Comparison of ENCODE assay signal across 24 cellular contexts in the genomic region with DNA sequence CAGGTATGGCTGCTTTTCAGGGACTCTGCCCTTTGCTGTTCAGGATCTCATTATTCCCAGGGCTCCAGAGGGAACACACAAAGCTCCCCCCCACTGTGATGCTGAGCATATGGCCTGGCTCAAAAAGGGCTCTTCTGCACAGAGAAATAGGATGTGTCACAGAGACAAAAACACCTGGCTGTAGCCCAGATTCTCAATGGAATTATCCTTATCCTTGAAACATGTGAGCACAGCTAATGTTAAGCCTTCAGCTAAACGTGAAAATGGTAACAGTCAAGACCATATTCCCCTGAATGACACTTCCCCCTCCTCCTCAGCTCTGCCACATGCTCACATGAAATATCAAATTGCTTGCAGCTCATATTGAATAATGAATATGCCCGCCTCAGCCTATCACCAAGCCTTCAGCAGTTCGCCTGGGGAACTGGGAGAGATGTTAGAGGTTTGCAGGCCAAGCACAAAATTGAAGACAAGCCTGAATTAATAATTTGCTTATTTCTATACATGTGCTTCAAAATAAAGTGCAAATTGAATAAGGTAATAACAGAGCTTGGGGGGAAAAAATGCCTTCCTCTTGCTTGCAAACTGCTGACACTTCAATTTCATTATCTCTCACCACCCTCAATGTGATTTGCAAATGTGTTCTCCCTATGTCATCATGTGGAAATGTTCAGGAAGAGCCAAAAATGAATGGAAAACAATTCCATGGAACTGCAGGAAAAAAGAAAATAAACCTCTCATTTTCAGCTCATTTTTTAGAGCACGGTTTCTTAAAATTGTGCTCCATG.
A peak's percentile ranks its signal among the peaks of the same experiment; 100 is the strongest.
DNase-seq lines count a peak whose midpoint lies in the region; ATAC-seq and TF ChIP-seq lines count a peak whose summit lies in the region.
"Had no signal": no experiment of that assay in that cellular context is flagged by ENCODE, and none has a peak within 500 bp of the region (broad histone marks: within the 10 kb centered on the region; RNA-seq: fewer than 3 reads in every experiment).

No MANE protein-coding gene starts in this region.

- H2AFZ ChIP-seq in neural cell (ENCODE audit: low read depth, low read length), result peak overlapping the region; percentile 71

- H3K27me3 Mint-ChIP-seq in T-cell, result peaks cover 6 to 9% of the 10 kb centered on the region in 2 donors

- H3K4me3 Mint-ChIP-seq in T-cell, result no peak overlapping the region
- H3K4me3 Mint-ChIP-seq: activated CD4-positive, alpha-beta T cell treated with anti-CD3 and anti-CD28 coated beads for 36 hours; activated CD8-positive, alpha-beta memory T cell treated with anti-CD3 and anti-CD28 coated beads, Interleukin-2, amount 10 ng/mL, durations not matched to agents 7 days and 5 days; stimulated activated effector memory CD8-positive, alpha-beta T cell treated with anti-CD3 and anti-CD28 coated beads, Interleukin-12 subunit alpha, Interleukin-12 subunit beta, amount 100 ng/mL, for 72 hours had no signal

- H3K36me3 ChIP-seq in neural cell (ENCODE audit: insufficient read depth, low read length), result no peaks in the 10 kb centered on the region
- H3K36me3 ChIP-seq: breast epithelium had no signal

- H3K79me2 ChIP-seq in neural cell (replicated peaks; ENCODE audit: insufficient read depth, low read length), result no peaks in the 10 kb centered on the region

- no peaks in the 10 kb centered on the region for H3K4me1 Mint-ChIP-seq in T-cell
- H3K4me1 Mint-ChIP-seq: activated CD4-positive, alpha-beta T cell treated with anti-CD3 and anti-CD28 coated beads for 36 hours; activated CD8-positive, alpha-beta memory T cell treated with anti-CD3 and anti-CD28 coated beads, Interleukin-2, amount 10 ng/mL, durations not matched to agents 7 days and 5 days; stimulated activated effector memory CD8-positive, alpha-beta T cell treated with anti-CD3 and anti-CD28 coated beads, Interleukin-12 subunit alpha, Interleukin-12 subunit beta, amount 100 ng/mL, for 72 hours had no signal

- H3K27ac Mint-ChIP-seq in T-cell, result no peak overlapping the region
- H3K27ac Mint-ChIP-seq: activated CD4-positive, alpha-beta T cell treated with anti-CD3 and anti-CD28 coated beads for 36 hours; activated CD8-positive, alpha-beta memory T cell treated with anti-CD3 and anti-CD28 coated beads, Interleukin-2, amount 10 ng/mL, durations not matched to agents 7 days and 5 days; activated T-helper 2 cell treated with anti-CD3 and anti-CD28 coated beads, Interferon-gamma antibody, Interleukin-2, Interleukin-4, amounts not matched to agents 10 μg/mL and 5 μg/mL and 100 μg/mL, durations not matched to agents 14 hours and 24 hours and 36 hours; stimulated activated effector memory CD8-positive, alpha-beta T cell treated with anti-CD3 and anti-CD28 coated beads, Interleukin-12 subunit alpha, Interleukin-12 subunit beta, amount 100 ng/mL, for 72 hours had no signal

- peaks cover 6% of the 10 kb centered on the region for H3F3A ChIP-seq in neural cell (ENCODE audit: insufficient read depth, low read length, poor library complexity, severe bottlenecking)

- DNase-seq in NCI-H446 treated with DMSO at 0.1 percent for 48 hours (lab: John Stamatoyannopoulos, UW) (peak; percentile 2), NCI-H446 (lab: John Stamatoyannopoulos, UW) (no peak), NCI-H2107 treated with DMSO at 0.1 percent for 48 hours (lab: John Stamatoyannopoulos, UW; ENCODE audit: unreplicated experiment) (peak; percentile 88), SK-N-DZ (ENCODE audit: low spot score) (peak; percentile 70), NCI-H187 treated with DMSO at 0.1 percent for 48 hours (lab: John Stamatoyannopoulos, UW) (no peak), T-cell (no peak)
- DNase-seq: activated CD4-positive, alpha-beta T cell treated with anti-CD3 and anti-CD28 coated beads for 36 hours; activated CD8-positive, alpha-beta memory T cell treated with anti-CD3 and anti-CD28 coated beads, Interleukin-2, amount 10 ng/mL, durations not matched to agents 7 days and 5 days; foreskin fibroblast; HCEC 1CT; hippocampal formation; islet precursor cell; MV-4-11; NK-92 treated with Interleukin-12 subunit alpha and Interleukin-12 subunit beta, amount 100 ng/mL, for 24 hours; T1000; testis had no signal

- peak; percentile 77 for TF ChIP-seq EP300 in neural cell (conservative IDR thresholded peaks at IDR 0.05; ENCODE audit: poor library complexity, severe bottlenecking)

- no peak for TF ChIP-seq CTCF in neural cell (IDR thresholded peaks at IDR 0.05; ENCODE audit: poor library complexity, severe bottlenecking)

- POLR2A ChIA-PET in T-cell (lab: Charles Lee), result no interaction called here

- peak overlapping the region; percentile 67 for H3K9ac ChIP-seq in neural cell (ENCODE audit: low read length)

- no peaks in the 10 kb centered on the region for H4K20me1 ChIP-seq in neural cell (ENCODE audit: insufficient read depth)

- no peak for ATAC-seq in T-cell (replicated peaks in 1 of 4)
- ATAC-seq in HG02678 (IDR thresholded peaks at IDR 0.05; ENCODE audit: unreplicated experiment), result no peak
- ATAC-seq: activated CD4-positive, alpha-beta T cell treated with anti-CD3 and anti-CD28 coated beads for 36 hours; activated CD8-positive, alpha-beta memory T cell treated with anti-CD3 and anti-CD28 coated beads, Interleukin-2, amount 10 ng/mL, durations not matched to agents 7 days and 5 days; sciatic nerve; stimulated activated effector memory CD8-positive, alpha-beta T cell treated with anti-CD3 and anti-CD28 coated beads, Interleukin-12 subunit alpha, Interleukin-12 subunit beta, amount 100 ng/mL, for 72 hours had no signal

- H3K4me3 ChIP-seq in neural cell (ENCODE audit: low read length), result peak overlapping the region; percentile 44
- H3K4me3 ChIP-seq: breast epithelium, lung, testis had no signal

- H3K9me3 Mint-ChIP-seq in T-cell, result peaks cover 0 to 4% (median 0%) of the 10 kb centered on the region in 3 donors
- H3K9me3 Mint-ChIP-seq: activated T-helper 2 cell treated with anti-CD3 and anti-CD28 coated beads, Interferon-gamma antibody, Interleukin-2, Interleukin-4, amounts not matched to agents 10 μg/mL and 5 μg/mL and 100 μg/mL, durations not matched to agents 14 hours and 24 hours and 36 hours; stimulated activated effector memory CD8-positive, alpha-beta T cell treated with anti-CD3 and anti-CD28 coated beads, Interleukin-12 subunit alpha, Interleukin-12 subunit beta, amount 100 ng/mL, for 72 hours had no signal

- H3K9me2 ChIP-seq in neural cell (ENCODE audit: insufficient read depth, low read length), result no peaks in the 10 kb centered on the region

- CTCF ChIA-PET in T-cell (lab: Charles Lee), result no interaction called here

- peak overlapping the region; percentile 16 for H3K4me2 ChIP-seq in neural cell (ENCODE audit: low read length)

- no peaks in the 10 kb centered on the region for H3K36me3 Mint-ChIP-seq in T-cell
- H3K36me3 Mint-ChIP-seq: activated CD8-positive, alpha-beta memory T cell treated with anti-CD3 and anti-CD28 coated beads, Interleukin-2, amount 10 ng/mL, durations not matched to agents 7 days and 5 days; stimulated activated effector memory CD8-positive, alpha-beta T cell treated with anti-CD3 and anti-CD28 coated beads, Interleukin-12 subunit alpha, Interleukin-12 subunit beta, amount 100 ng/mL, for 72 hours had no signal

- peak overlapping the region; percentile 98 for H3K27ac ChIP-seq in neural cell (ENCODE audit: low read length)
- H3K27ac ChIP-seq: breast epithelium, epithelial cell of prostate, testis had no signal

- H3K9me3 ChIP-seq in neural cell (ENCODE audit: low read length), result no peaks in the 10 kb centered on the region
- H3K9me3 ChIP-seq: breast epithelium, testis had no signal

- peak; percentile 43 for TF ChIP-seq RAD21 in neural cell (conservative IDR thresholded peaks at IDR 0.05)

- no peaks in the 10 kb centered on the region for H3K27me3 ChIP-seq in neural cell (ENCODE audit: insufficient read depth, low read depth, low read length)
- H3K27me3 ChIP-seq: breast epithelium, testis had no signal

TF ChIP-seq in neural cell, 6 proteins besides CTCF, POLR2A, EP300 and RAD21:
- TF ChIP-seq POLR2AphosphoS5 (IDR thresholded peaks at IDR 0.05), result peak; percentile 76
- TF ChIP-seq, protein P1, sequence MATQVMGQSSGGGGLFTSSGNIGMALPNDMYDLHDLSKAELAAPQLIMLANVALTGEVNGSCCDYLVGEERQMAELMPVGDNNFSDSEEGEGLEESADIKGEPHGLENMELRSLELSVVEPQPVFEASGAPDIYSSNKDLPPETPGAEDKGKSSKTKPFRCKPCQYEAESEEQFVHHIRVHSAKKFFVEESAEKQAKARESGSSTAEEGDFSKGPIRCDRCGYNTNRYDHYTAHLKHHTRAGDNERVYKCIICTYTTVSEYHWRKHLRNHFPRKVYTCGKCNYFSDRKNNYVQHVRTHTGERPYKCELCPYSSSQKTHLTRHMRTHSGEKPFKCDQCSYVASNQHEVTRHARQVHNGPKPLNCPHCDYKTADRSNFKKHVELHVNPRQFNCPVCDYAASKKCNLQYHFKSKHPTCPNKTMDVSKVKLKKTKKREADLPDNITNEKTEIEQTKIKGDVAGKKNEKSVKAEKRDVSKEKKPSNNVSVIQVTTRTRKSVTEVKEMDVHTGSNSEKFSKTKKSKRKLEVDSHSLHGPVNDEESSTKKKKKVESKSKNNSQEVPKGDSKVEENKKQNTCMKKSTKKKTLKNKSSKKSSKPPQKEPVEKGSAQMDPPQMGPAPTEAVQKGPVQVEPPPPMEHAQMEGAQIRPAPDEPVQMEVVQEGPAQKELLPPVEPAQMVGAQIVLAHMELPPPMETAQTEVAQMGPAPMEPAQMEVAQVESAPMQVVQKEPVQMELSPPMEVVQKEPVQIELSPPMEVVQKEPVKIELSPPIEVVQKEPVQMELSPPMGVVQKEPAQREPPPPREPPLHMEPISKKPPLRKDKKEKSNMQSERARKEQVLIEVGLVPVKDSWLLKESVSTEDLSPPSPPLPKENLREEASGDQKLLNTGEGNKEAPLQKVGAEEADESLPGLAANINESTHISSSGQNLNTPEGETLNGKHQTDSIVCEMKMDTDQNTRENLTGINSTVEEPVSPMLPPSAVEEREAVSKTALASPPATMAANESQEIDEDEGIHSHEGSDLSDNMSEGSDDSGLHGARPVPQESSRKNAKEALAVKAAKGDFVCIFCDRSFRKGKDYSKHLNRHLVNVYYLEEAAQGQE (IDR thresholded peaks at IDR 0.05; ENCODE audit: borderline replicate concordance), result peak; percentile 74
- TF ChIP-seq EZH2 (IDR thresholded peaks at IDR 0.05; ENCODE audit: borderline replicate concordance, insufficient read depth, low read length, poor library complexity, severe bottlenecking), result no peak
- TF ChIP-seq TAF1 (IDR thresholded peaks at IDR 0.05; ENCODE audit: low read depth), result no peak
- peak; percentile 50 for TF ChIP-seq MXI1 (conservative IDR thresholded peaks at IDR 0.05; ENCODE audit: poor library complexity, severe bottlenecking)
- peak; percentile 48 for TF ChIP-seq SMC3 (conservative IDR thresholded peaks at IDR 0.05; ENCODE audit: poor library complexity)

Comparison
In these comparisons a context has a peak if more than half of its experiments do, and no peak if none do; other contexts are left out.
1. DNase-seq: peak in NCI-H446 treated with DMSO at 0.1 percent for 48 hours (single experiment), NCI-H2107 treated with DMSO at 0.1 percent for 48 hours (single experiment) and SK-N-DZ (single experiment); none in NCI-H446 (0 of 2), NCI-H187 treated with DMSO at 0.1 percent for 48 hours (single experiment) and T-cell (0 of 34).